In the genomic region with DNA sequence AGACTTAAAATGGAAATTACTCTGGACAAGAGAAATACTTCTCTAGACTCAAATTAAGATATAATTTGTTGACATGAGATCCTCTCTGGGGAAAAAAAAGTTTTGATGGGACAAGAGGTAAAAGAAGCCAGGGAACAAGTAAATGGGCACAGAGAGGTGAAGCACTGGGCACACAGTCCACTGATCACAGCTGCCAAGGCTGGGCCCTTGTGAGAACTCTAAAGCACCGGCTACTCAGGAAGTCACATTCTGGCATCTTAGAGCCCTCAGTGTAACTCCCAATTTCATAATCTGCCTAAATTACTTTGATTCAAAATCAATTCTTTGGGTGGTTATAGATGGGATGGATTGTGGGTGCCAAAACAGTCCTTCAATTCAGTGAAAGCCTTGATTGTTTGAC, we compare ENCODE assay signal across 19 cellular contexts.
DNase-seq lines count a peak whose midpoint lies in the region; ATAC-seq and TF ChIP-seq lines count a peak whose summit lies in the region.
"Had no signal": no experiment of that assay in that cellular context is flagged by ENCODE, and none has a peak within 500 bp of the region (broad histone marks: within the 10 kb centered on the region; RNA-seq: fewer than 3 reads in every experiment).

No MANE protein-coding gene starts in this region.

- no peak overlapping the region for H3K4me3 ChIP-seq in stomach
- H3K4me3 ChIP-seq: prostate gland, skin epidermis had no signal

- H3K36me3 ChIP-seq in stomach, result no peaks in the 10 kb centered on the region
- H3K36me3 ChIP-seq: BE2C, prostate gland had no signal

- peak; percentile 8 to 31 for ATAC-seq in stimulated activated naive B cell treated with anti-CD40 and anti-IgM and Interleukin-4, amounts not matched to agents 10 μg/mL and 1 μg/mL and 100 μg/mL, for 72 hours (replicated peaks)
- ATAC-seq in activated T-cell treated with anti-CD3 and anti-CD28 coated beads, Interleukin-2, amount 50 U/mL, for 72 hours (replicated peaks in 1 of 2), result no peak
- ATAC-seq: activated T-cell treated with anti-CD3 and anti-CD28 coated beads, Interleukin-2, amount 50 U/mL, for 4 hours; stimulated activated naive CD8-positive, alpha-beta T cell treated with anti-CD3 and anti-CD28 coated beads, Interleukin-15, Interleukin-2, amounts not matched to agents 100 U/mL and 50 U/mL, for 24 hours had no signal

- no peaks in the 10 kb centered on the region for H3K9me3 ChIP-seq in stomach
- H3K9me3 ChIP-seq: BE2C, prostate gland had no signal

- no peak for TF ChIP-seq POLR2A in stomach (IDR thresholded peaks at IDR 0.05)

- intact Hi-C loops in stomach (cut with DNase I; ENCODE audit: low total_unique reads), result no loop called here

- TF ChIP-seq CTCF in chondrocyte (IDR thresholded peaks at IDR 0.05), result no peak
- no peak for TF ChIP-seq CTCF in stomach (IDR thresholded peaks at IDR 0.05)

- peaks cover 0 to 7% (median 0%) of the 10 kb centered on the region in 4 donors for H3K4me1 ChIP-seq in stomach
- H3K4me1 ChIP-seq: prostate gland had no signal

- peaks cover 0 to 6% of the 10 kb centered on the region in 2 donors for H3K27me3 Mint-ChIP-seq in stimulated activated naive B cell treated with anti-CD40 and anti-IgM and Interleukin-4, amounts not matched to agents 10 μg/mL and 1 μg/mL and 100 μg/mL, for 72 hours
- H3K27me3 Mint-ChIP-seq in chondrocyte (ENCODE audit: low read depth), result no peaks in the 10 kb centered on the region
- no peaks in the 10 kb centered on the region for H3K27me3 Mint-ChIP-seq in activated T-cell treated with anti-CD3 and anti-CD28 coated beads, Interleukin-2, amount 50 U/mL, for 72 hours (ENCODE audit: low read depth)
- H3K27me3 Mint-ChIP-seq: type B pancreatic cell had no signal

- H3K27ac Mint-ChIP-seq in stimulated activated naive B cell treated with anti-CD40 and anti-IgM and Interleukin-4, amounts not matched to agents 10 μg/mL and 1 μg/mL and 100 μg/mL, for 72 hours, result no peak overlapping the region
- H3K27ac Mint-ChIP-seq in chondrocyte (ENCODE audit: unreplicated experiment), result no peak overlapping the region
- no peak overlapping the region for H3K27ac Mint-ChIP-seq in activated T-cell treated with anti-CD3 and anti-CD28 coated beads, Interleukin-2, amount 50 U/mL, for 72 hours
- H3K27ac Mint-ChIP-seq: activated naive CD4-positive, alpha-beta T cell treated with anti-CD3 and anti-CD28 coated beads for 36 hours; type B pancreatic cell had no signal

- H3K9me3 Mint-ChIP-seq in stimulated activated naive B cell treated with anti-CD40 and anti-IgM and Interleukin-4, amounts not matched to agents 10 μg/mL and 1 μg/mL and 100 μg/mL, for 72 hours, result no peaks in the 10 kb centered on the region
- H3K9me3 Mint-ChIP-seq in chondrocyte (ENCODE audit: low read depth), result no peaks in the 10 kb centered on the region
- no peaks in the 10 kb centered on the region for H3K9me3 Mint-ChIP-seq in activated T-cell treated with anti-CD3 and anti-CD28 coated beads, Interleukin-2, amount 50 U/mL, for 72 hours
- H3K9me3 Mint-ChIP-seq: activated naive CD4-positive, alpha-beta T cell treated with anti-CD3 and anti-CD28 coated beads for 36 hours; activated T-cell treated with anti-CD3 and anti-CD28 coated beads, Interleukin-2, amount 50 U/mL, for 4 hours; type B pancreatic cell had no signal

- no peaks in the 10 kb centered on the region for H3K36me3 Mint-ChIP-seq in stimulated activated naive B cell treated with anti-CD40 and anti-IgM and Interleukin-4, amounts not matched to agents 10 μg/mL and 1 μg/mL and 100 μg/mL, for 72 hours
- peaks cover 2% of the 10 kb centered on the region for H3K36me3 Mint-ChIP-seq in chondrocyte (ENCODE audit: low read depth)
- H3K36me3 Mint-ChIP-seq in activated T-cell treated with anti-CD3 and anti-CD28 coated beads, Interleukin-2, amount 50 U/mL, for 72 hours (ENCODE audit: insufficient read depth in 2 of 2), result no peaks in the 10 kb centered on the region
- H3K36me3 Mint-ChIP-seq: type B pancreatic cell had no signal

- no peaks in the 10 kb centered on the region for H3K27me3 ChIP-seq in stomach
- H3K27me3 ChIP-seq: BE2C had no signal

- no peak overlapping the region for H3K27ac ChIP-seq in stomach
- H3K27ac ChIP-seq: prostate gland, skin epidermis had no signal

- 8 to 36% (median 14%) methylated on average over 1 of the region's 1 CpG for WGBS in stomach, 5 donors

- DNase-seq in NCI-H2196 (lab: John Stamatoyannopoulos, UW; ENCODE audit: unreplicated experiment) (peak; percentile 11), NCI-H2196 treated with DMSO at 0.1 percent for 48 hours (lab: John Stamatoyannopoulos, UW; ENCODE audit: unreplicated experiment) (no peak), NCI-H446 (lab: John Stamatoyannopoulos, UW) (peak; percentile 23 to 67), globus pallidus (ENCODE audit: low spot score) (peak; percentile 19), chondrocyte (ENCODE audit: low spot score) (no peak), stomach (no peak)
- no peak for DNase-seq in stimulated activated naive B cell treated with anti-CD40 and anti-IgM and Interleukin-4, amounts not matched to agents 10 μg/mL and 1 μg/mL and 100 μg/mL, for 72 hours
- no peak for DNase-seq in activated T-cell treated with anti-CD3 and anti-CD28 coated beads, Interleukin-2, amount 50 U/mL, for 72 hours
- DNase-seq: activated CD8-positive, alpha-beta memory T cell treated with anti-CD3 and anti-CD28 coated beads for 24 hours; activated naive CD4-positive, alpha-beta T cell treated with anti-CD3 and anti-CD28 coated beads for 36 hours; activated T-cell treated with anti-CD3 and anti-CD28 coated beads, Interleukin-2, amount 50 U/mL, for 4 hours; BE2C; cerebellar nuclear complex; effector memory CD4-positive, alpha-beta T cell; NCI-H345; stimulated activated naive CD8-positive, alpha-beta T cell treated with anti-CD3 and anti-CD28 coated beads, Interleukin-15, Interleukin-2, amounts not matched to agents 100 U/mL and 50 U/mL, for 24 hours had no signal

- no peak for TF ChIP-seq EP300 in stomach (IDR thresholded peaks at IDR 0.05)

- peaks cover 3 to 16% of the 10 kb centered on the region in 2 donors for H3K4me1 Mint-ChIP-seq in stimulated activated naive B cell treated with anti-CD40 and anti-IgM and Interleukin-4, amounts not matched to agents 10 μg/mL and 1 μg/mL and 100 μg/mL, for 72 hours
- H3K4me1 Mint-ChIP-seq in chondrocyte (ENCODE audit: low read depth), result peaks cover 20% of the 10 kb centered on the region
- H3K4me1 Mint-ChIP-seq in activated T-cell treated with anti-CD3 and anti-CD28 coated beads, Interleukin-2, amount 50 U/mL, for 72 hours (ENCODE audit: low read depth), result no peaks in the 10 kb centered on the region

- no peak overlapping the region for H3K4me3 Mint-ChIP-seq in stimulated activated naive B cell treated with anti-CD40 and anti-IgM and Interleukin-4, amounts not matched to agents 10 μg/mL and 1 μg/mL and 100 μg/mL, for 72 hours
- no peak overlapping the region for H3K4me3 Mint-ChIP-seq in chondrocyte (ENCODE audit: unreplicated experiment)
- H3K4me3 Mint-ChIP-seq in activated T-cell treated with anti-CD3 and anti-CD28 coated beads, Interleukin-2, amount 50 U/mL, for 72 hours, result no peak overlapping the region
- H3K4me3 Mint-ChIP-seq: activated naive CD4-positive, alpha-beta T cell treated with anti-CD3 and anti-CD28 coated beads for 36 hours; activated T-cell treated with anti-CD3 and anti-CD28 coated beads, Interleukin-2, amount 50 U/mL, for 4 hours; type B pancreatic cell had no signal

Comparison
In these comparisons a context has a peak if more than half of its experiments do, and no peak if none do; other contexts are left out.
1. DNase-seq: peak in NCI-H2196 (single experiment), NCI-H446 (2 of 2) and globus pallidus (single experiment); none in NCI-H2196 treated with DMSO at 0.1 percent for 48 hours (single experiment), stimulated activated naive B cell treated with anti-CD40 and anti-IgM and Interleukin-4, amounts not matched to agents 10 μg/mL and 1 μg/mL and 100 μg/mL, for 72 hours (single experiment), chondrocyte (single experiment), activated T-cell treated with anti-CD3 and anti-CD28 coated beads, Interleukin-2, amount 50 U/mL, for 72 hours (0 of 2) and stomach (single experiment).
2. ATAC-seq: peak in stimulated activated naive B cell treated with anti-CD40 and anti-IgM and Interleukin-4, amounts not matched to agents 10 μg/mL and 1 μg/mL and 100 μg/mL, for 72 hours (2 of 2); none in activated T-cell treated with anti-CD3 and anti-CD28 coated beads, Interleukin-2, amount 50 U/mL, for 72 hours (0 of 2).